Comparison of ENCODE assay signal across 9 cellular contexts in the genomic region with DNA sequence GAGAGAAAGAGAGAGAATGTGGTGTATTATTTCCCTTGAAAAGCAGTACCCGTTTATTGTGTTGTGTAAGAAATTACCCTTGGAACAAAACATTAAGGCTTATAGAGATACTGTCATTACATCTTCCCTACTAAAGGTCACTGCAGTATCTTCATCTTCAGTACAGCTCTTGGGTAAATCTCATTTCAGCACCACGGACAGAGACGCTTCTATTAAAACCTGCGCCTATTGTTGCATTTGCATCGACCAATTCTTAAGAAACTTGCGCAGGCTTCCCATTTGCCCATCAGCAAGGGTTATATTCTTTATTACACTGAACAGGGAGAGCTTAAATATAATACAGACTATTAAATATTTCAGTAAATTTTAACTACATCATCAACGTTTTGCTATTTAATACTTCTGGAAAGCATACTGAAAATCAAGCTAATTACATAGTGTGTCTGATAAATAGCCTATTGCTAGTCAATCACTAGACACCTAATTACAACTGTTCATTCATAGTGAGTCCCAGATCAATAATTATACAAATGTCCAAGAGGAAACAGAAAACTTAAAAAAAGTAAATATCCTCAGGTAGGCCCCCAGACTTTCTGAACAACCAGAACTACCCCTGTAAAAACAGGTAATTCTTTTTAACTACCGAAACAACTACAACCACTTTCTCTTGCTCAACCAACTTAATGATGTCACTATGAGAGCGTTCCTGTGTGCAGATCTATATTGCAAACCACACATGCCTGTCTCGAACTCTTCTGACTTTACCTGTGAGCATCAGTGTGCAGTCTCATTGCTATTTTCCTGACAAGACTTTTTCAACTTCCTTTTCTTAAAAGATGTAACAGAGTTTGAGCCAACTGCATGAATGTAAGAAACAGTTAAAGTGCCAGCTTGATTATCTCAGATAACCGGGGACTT.
DNase-seq lines count a peak whose midpoint lies in the region; ATAC-seq and TF ChIP-seq lines count a peak whose summit lies in the region.
"Had no signal": no experiment of that assay in that cellular context is flagged by ENCODE, and none has a peak within 500 bp of the region (broad histone marks: within the 10 kb centered on the region; RNA-seq: fewer than 3 reads in every experiment).

No MANE protein-coding gene starts in this region.

- H3K27ac ChIP-seq in DND-41 (ENCODE audit: low read length) (no peak overlapping the region), MM.1S (ENCODE audit: low read length) (no peak overlapping the region), left lung (no peak overlapping the region)
- H3K27ac ChIP-seq: epithelial cell of prostate had no signal

- ATAC-seq in DND-41 (ENCODE audit: insufficient read depth, low read depth) (no peak; the same call in 2 of the 3 replicates), left lung (peak; percentile 29), GM19455 (IDR thresholded peaks at IDR 0.05; ENCODE audit: unreplicated experiment) (no peak), HG03025 (IDR thresholded peaks at IDR 0.05; ENCODE audit: low FRiP score, unreplicated experiment) (no peak), HG03045 (IDR thresholded peaks at IDR 0.05; ENCODE audit: unreplicated experiment) (no peak)

- H2AFZ ChIP-seq in DND-41 (ENCODE audit: low read depth, low read length), result no peak overlapping the region
- H2AFZ ChIP-seq in MM.1S (ENCODE audit: low read length), result no peak overlapping the region

- H4K20me1 ChIP-seq in DND-41 (ENCODE audit: insufficient read depth, low read length) (no peaks in the 10 kb centered on the region), MM.1S (ENCODE audit: insufficient read depth, low read length) (no peaks in the 10 kb centered on the region)

- H3F3A ChIP-seq in MM.1S (ENCODE audit: insufficient read depth, low read length), result no peaks in the 10 kb centered on the region

- no peaks in the 10 kb centered on the region for H3K9me2 ChIP-seq in MM.1S (replicated peaks; ENCODE audit: insufficient read depth, low read length)

- H3K9me3 ChIP-seq in DND-41 (ENCODE audit: insufficient read depth, low read length, severe bottlenecking) (no peaks in the 10 kb centered on the region), MM.1S (replicated peaks; ENCODE audit: insufficient read depth, low read length) (no peaks in the 10 kb centered on the region), left lung (no peaks in the 10 kb centered on the region)

- no peaks in the 10 kb centered on the region for H3K27me3 ChIP-seq in DND-41 (ENCODE audit: insufficient read depth, low read length, poor library complexity)
- no peaks in the 10 kb centered on the region for H3K27me3 ChIP-seq in MM.1S (replicated peaks; ENCODE audit: insufficient read depth, low read length)
- peaks cover 34 to 56% of the 10 kb centered on the region in 2 donors for H3K27me3 ChIP-seq in left lung

- no peaks in the 10 kb centered on the region for H3K36me3 ChIP-seq in DND-41 (ENCODE audit: insufficient read depth, low read length)
- H3K36me3 ChIP-seq in MM.1S (replicated peaks; ENCODE audit: insufficient read depth, low read length), result no peaks in the 10 kb centered on the region
- H3K36me3 ChIP-seq in left lung, result no peaks in the 10 kb centered on the region

- no peak for TF ChIP-seq CTCF in DND-41 (IDR thresholded peaks at IDR 0.05; ENCODE audit: borderline replicate concordance, extremely low read depth, low read length, poor library complexity, severe bottlenecking)
- no peak for TF ChIP-seq CTCF in MM.1S (IDR thresholded peaks at IDR 0.05; ENCODE audit: low read length)
- TF ChIP-seq CTCF in left lung (IDR thresholded peaks at IDR 0.05), result no peak

- H3K79me2 ChIP-seq in DND-41 (ENCODE audit: insufficient read depth, low read length) (no peaks in the 10 kb centered on the region), MM.1S (ENCODE audit: low read length) (no peaks in the 10 kb centered on the region)

- H3K4me3 ChIP-seq in DND-41 (ENCODE audit: low read depth in 1 of 2, low read length in 2 of 2), result no peak overlapping the region
- no peak overlapping the region for H3K4me3 ChIP-seq in MM.1S (ENCODE audit: low read length)
- no peak overlapping the region for H3K4me3 ChIP-seq in left lung

- H3K4me2 ChIP-seq in DND-41 (ENCODE audit: insufficient read depth, low read length) (no peak overlapping the region), MM.1S (ENCODE audit: low read depth, low read length) (no peak overlapping the region)

- H3K9ac ChIP-seq in DND-41 (ENCODE audit: low read depth, low read length), result no peak overlapping the region
- no peak overlapping the region for H3K9ac ChIP-seq in MM.1S (ENCODE audit: low read length)

- DNase-seq in DND-41 (peak; percentile 47), MM.1S (peak; percentile 53), amniotic stem cell (lab: John Stamatoyannopoulos, UW) (peak; percentile 79), left lung (no peak), T-helper 9 cell (no peak)

- no peaks in the 10 kb centered on the region for H3K4me1 ChIP-seq in DND-41 (ENCODE audit: insufficient read depth, low read length)
- no peaks in the 10 kb centered on the region for H3K4me1 ChIP-seq in MM.1S (ENCODE audit: low read length)
- H3K4me1 ChIP-seq in left lung, result peaks cover 5 to 20% of the 10 kb centered on the region in 2 donors

- intact Hi-C loops in left lung (cut with DNase I), result no loop called here

Comparison
In these comparisons a context has a peak if more than half of its experiments do, and no peak if none do; other contexts are left out.
1. DNase-seq: peak in DND-41 (single experiment), MM.1S (single experiment) and amniotic stem cell (single experiment); none in left lung (0 of 2) and T-helper 9 cell (single experiment).